ENCODE assay signal across 16 cellular contexts in the genomic region with DNA sequence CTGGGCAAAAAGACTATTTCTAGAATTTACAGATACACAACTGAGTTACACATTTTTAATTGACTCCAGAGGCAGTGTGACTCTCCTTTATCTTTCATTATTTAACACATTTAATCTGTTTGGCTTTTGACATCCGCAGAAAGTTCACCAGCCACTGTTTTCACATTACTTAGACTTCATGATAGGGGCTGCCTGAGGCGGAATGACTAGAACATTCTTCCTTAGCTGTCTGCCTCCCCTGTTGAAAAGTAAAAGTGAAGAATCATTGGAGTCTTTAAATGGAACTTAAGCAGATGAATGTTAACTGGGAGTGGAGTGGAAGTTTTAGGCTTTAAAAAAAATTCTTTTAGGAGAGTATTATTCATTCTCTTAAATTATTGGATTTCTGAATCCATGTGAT.
A peak's percentile ranks its signal among the peaks of the same experiment; 100 is the strongest.
DNase-seq lines count a peak whose midpoint lies in the region; ATAC-seq and TF ChIP-seq lines count a peak whose summit lies in the region.
"Had no signal": no experiment of that assay in that cellular context is flagged by ENCODE, and none has a peak within 500 bp of the region (broad histone marks: within the 10 kb centered on the region; RNA-seq: fewer than 3 reads in every experiment).

No MANE protein-coding gene starts in this region.

- H3K4me2 ChIP-seq in mesendoderm (ENCODE audit: low read length) (no peak overlapping the region), PC-3 (ENCODE audit: low read length) (no peak overlapping the region)
- H3K4me2 ChIP-seq: BLaER1, GM23338 had no signal

- no peak overlapping the region for H2BK15ac ChIP-seq in mesendoderm (replicated peaks; ENCODE audit: low read depth)

- no peak for TF ChIP-seq POLR2A in testis (IDR thresholded peaks at IDR 0.05)

- no peak overlapping the region for H2AFZ ChIP-seq in PC-3 (ENCODE audit: low read length)
- H2AFZ ChIP-seq: GM23338 had no signal

- TF ChIP-seq CTCF in chondrocyte (IDR thresholded peaks at IDR 0.05): no peak
- TF ChIP-seq CTCF in testis (IDR thresholded peaks at IDR 0.05): no peak
- TF ChIP-seq CTCF in foreskin keratinocyte (conservative IDR thresholded peaks at IDR 0.05): no peak
- TF ChIP-seq CTCF in PC-3 (conservative IDR thresholded peaks at IDR 0.05; ENCODE audit: low read depth, low read length): no peak

- no peaks in the 10 kb centered on the region for H3K9me2 ChIP-seq in PC-3 (replicated peaks; ENCODE audit: low read length)

- ATAC-seq in foreskin keratinocyte (no peak), PC-3 (no peak)
- ATAC-seq: GM23338 had no signal

- H3K4me1 Mint-ChIP-seq in chondrocyte (ENCODE audit: low read depth): peaks cover 22% of the 10 kb centered on the region
- H3K4me1 Mint-ChIP-seq: CD14-positive monocyte; CD4-positive, alpha-beta memory T cell; GM23338 had no signal

- no peak overlapping the region for H4K8ac ChIP-seq in mesendoderm (ENCODE audit: low read depth, low read length)

- H3K23ac ChIP-seq in mesendoderm (ENCODE audit: low read length): no peak overlapping the region

- H2BK5ac ChIP-seq in mesendoderm (ENCODE audit: low read length): no peak overlapping the region

- CTCF ChIA-PET in PC-3 (lab: Charles Lee): no interaction called here

- H3K9me3 Mint-ChIP-seq in chondrocyte (ENCODE audit: low read depth): no peaks in the 10 kb centered on the region

- no peaks in the 10 kb centered on the region for H3K36me3 Mint-ChIP-seq in chondrocyte (ENCODE audit: low read depth)
- H3K36me3 Mint-ChIP-seq: CD14-positive monocyte; CD4-positive, alpha-beta memory T cell had no signal

- POLR2A ChIA-PET in PC-3 (lab: Charles Lee; ENCODE audit: unreplicated experiment): no interaction called here

- H3K27me3 Mint-ChIP-seq in chondrocyte (ENCODE audit: low read depth): no peaks in the 10 kb centered on the region
- H3K27me3 Mint-ChIP-seq: CD4-positive, alpha-beta memory T cell had no signal

- H3K27me3 ChIP-seq in mesendoderm (ENCODE audit: insufficient read depth, low read length, poor library complexity) (no peaks in the 10 kb centered on the region), testis (no peaks in the 10 kb centered on the region), foreskin keratinocyte (no peaks in the 10 kb centered on the region), PC-3 (ENCODE audit: low read length) (no peaks in the 10 kb centered on the region)
- H3K27me3 ChIP-seq: BLaER1 had no signal

- WGBS in mesendoderm (ENCODE audit: extremely low coverage, insufficient coverage, low lambda C conversion rate): no CpG with 5 or more reads among the region's 2 CpGs
- 63 to 64% methylated on average over 2 of the region's 2 CpGs for WGBS in testis, 2 donors

- no peaks in the 10 kb centered on the region for H3K36me3 ChIP-seq in mesendoderm (ENCODE audit: control insufficient read depth, insufficient read depth, low read length)
- no peaks in the 10 kb centered on the region for H3K36me3 ChIP-seq in testis (ENCODE audit: low read depth, missing control alignments)
- H3K36me3 ChIP-seq in PC-3 (ENCODE audit: low read depth, low read length): no peaks in the 10 kb centered on the region
- H3K36me3 ChIP-seq: BLaER1 had no signal

- DNase-seq in EL (peak; percentile 5), chondrocyte (ENCODE audit: low spot score) (no peak), mesendoderm (peak; percentile 2), testis (peak; percentile 15), foreskin keratinocyte (no peak), PC-3 (no peak), epidermal melanocyte (ENCODE audit: insufficient read length, low spot score) (no peak)
- DNase-seq: 8988T; CD4-positive, alpha-beta memory T cell; DMS153; DMS79; HCEC 1CT had no signal

- H4K20me1 ChIP-seq in PC-3 (ENCODE audit: low read length): no peaks in the 10 kb centered on the region
- H4K20me1 ChIP-seq: BLaER1 had no signal

- no peak overlapping the region for H3K56ac ChIP-seq in mesendoderm (ENCODE audit: low read length)

- H3K79me1 ChIP-seq in mesendoderm (ENCODE audit: low read length): no peaks in the 10 kb centered on the region

- H3K27ac Mint-ChIP-seq in chondrocyte (ENCODE audit: unreplicated experiment): peak overlapping the region; percentile 87
- H3K27ac Mint-ChIP-seq: CD14-positive monocyte, GM23338 had no signal

- H4K5ac ChIP-seq in mesendoderm (ENCODE audit: low read length): no peak overlapping the region

- no peaks in the 10 kb centered on the region for H3K79me2 ChIP-seq in mesendoderm (ENCODE audit: control insufficient read depth, insufficient read depth, low read length)
- H3K79me2 ChIP-seq in PC-3 (ENCODE audit: low read length): no peaks in the 10 kb centered on the region

- no peak overlapping the region for H3K27ac ChIP-seq in mesendoderm (ENCODE audit: low read depth, low read length)
- H3K27ac ChIP-seq in testis: no peak overlapping the region
- H3K27ac ChIP-seq in foreskin keratinocyte: no peak overlapping the region
- H3K27ac ChIP-seq in PC-3 (ENCODE audit: low read length): no peak overlapping the region
- H3K27ac ChIP-seq: BLaER1, HL-60 had no signal

- no peak overlapping the region for H2BK120ac ChIP-seq in mesendoderm (ENCODE audit: low read depth, low read length)

- no TSS peak for BruUV-seq in PC-3 (replicated peaks; lab: Mats Ljungman, UMichigan)

- H3K4me1 ChIP-seq in mesendoderm (ENCODE audit: control insufficient read depth, low read depth, low read length): no peaks in the 10 kb centered on the region
- peaks cover 6% of the 10 kb centered on the region for H3K4me1 ChIP-seq in testis
- no peaks in the 10 kb centered on the region for H3K4me1 ChIP-seq in foreskin keratinocyte
- H3K4me1 ChIP-seq in PC-3 (ENCODE audit: insufficient read depth, low read length): no peaks in the 10 kb centered on the region
- H3K4me1 ChIP-seq: BLaER1 had no signal

- no peak overlapping the region for H3K4me3 ChIP-seq in mesendoderm (ENCODE audit: low read length)
- H3K4me3 ChIP-seq in testis: no peak overlapping the region
- no peak overlapping the region for H3K4me3 ChIP-seq in PC-3 (ENCODE audit: low read length)
- H3K4me3 ChIP-seq: BLaER1, GM23338 had no signal

- no peak overlapping the region for H2AK5ac ChIP-seq in mesendoderm (ENCODE audit: low read length)

- H3K4ac ChIP-seq in mesendoderm (ENCODE audit: low read depth, low read length): no peak overlapping the region

- H3F3A ChIP-seq in PC-3 (ENCODE audit: low read length, unreplicated experiment): no peaks in the 10 kb centered on the region

- H3K4me3 Mint-ChIP-seq in chondrocyte (ENCODE audit: unreplicated experiment): no peak overlapping the region
- H3K4me3 Mint-ChIP-seq: CD14-positive monocyte; CD4-positive, alpha-beta memory T cell; GM23338 had no signal

- H3K9ac ChIP-seq in mesendoderm (ENCODE audit: low read length) (no peak overlapping the region), PC-3 (ENCODE audit: low read length) (no peak overlapping the region)
- H3K9ac ChIP-seq: BLaER1 had no signal

- no peak overlapping the region for H3K18ac ChIP-seq in mesendoderm (ENCODE audit: low read length)

- intact Hi-C loops in testis (cut with DNase I; ENCODE audit: low total_unique reads) (no loop called here), PC-3 (cut with micrococcal nuclease) (no loop called here)

- no peaks in the 10 kb centered on the region for H3K9me3 ChIP-seq in testis
- peaks cover 11% of the 10 kb centered on the region; the same call in 1 of the 2 replicates for H3K9me3 ChIP-seq in PC-3 (ENCODE audit: low read length)
- H3K9me3 ChIP-seq: BLaER1 had no signal

Comparison
In these comparisons a context has a peak if more than half of its experiments do, and no peak if none do; other contexts are left out.
1. DNase-seq: peak in EL (single experiment), mesendoderm (single experiment) and testis (single experiment); none in chondrocyte (single experiment), foreskin keratinocyte (0 of 2), PC-3 (single experiment) and epidermal melanocyte (single experiment).